In genomic region chr1:74356493-74356892, GRCh38 we compare ENCODE assay signal across 23 cellular contexts.
DNase-seq lines count a peak whose midpoint lies in the region; ATAC-seq, FAIRE-seq and TF ChIP-seq lines count a peak whose summit lies in the region.
"Had no signal": no experiment of that assay in that cellular context is flagged by ENCODE, and none has a peak within 500 bp of the region (broad histone marks: within the 10 kb centered on the region; RNA-seq: fewer than 3 reads in every experiment).

No MANE protein-coding gene starts in this region.

- intact Hi-C loops in adrenal gland (cut with DNase I) = no loop called here

- peak in 1 of 2 experiments; percentile 23; a peak in 1 of 5 replicates for TF ChIP-seq EP300 in A549 (IDR thresholded peaks at IDR 0.05)

- POLR2A ChIA-PET in A549 (lab: Yijun Ruan, JAX) = no interaction called here

- H3K9me3 ChIP-seq in A549 (no peaks in the 10 kb centered on the region), adrenal gland (replicated peaks in 1 of 3) (no peaks in the 10 kb centered on the region)
- H3K9me3 ChIP-seq: HAP-1, right atrium auricular region had no signal

- in situ Hi-C loops in astrocyte of the spinal cord (cut with HindIII; ENCODE audit: low sequenced_read_pairs) = no loop called here

- TF ChIP-seq CTCF in A549 (IDR thresholded peaks at IDR 0.05) = no peak
- no peak for TF ChIP-seq CTCF in astrocyte of the spinal cord (IDR thresholded peaks at IDR 0.05; ENCODE audit: low read depth, low read length)
- TF ChIP-seq CTCF in adrenal gland (IDR thresholded peaks at IDR 0.05) = no peak

- no peak for TF ChIP-seq POLR2A in A549 (IDR thresholded peaks at IDR 0.05; ENCODE audit: low read length)
- no peak for TF ChIP-seq POLR2A in adrenal gland (IDR thresholded peaks at IDR 0.05)

- H3K4me2 ChIP-seq in A549 = peak overlapping the region; percentile 41

- no peak; a peak in 1 of 5 replicates for TF ChIP-seq RAD21 in A549 (conservative IDR thresholded peaks at IDR 0.05 in 1 of 2, IDR thresholded peaks at IDR 0.05 in 1 of 2)

- ATAC-seq in A549 = peak; percentile 76 to 89
- ATAC-seq: esophagus mucosa had no signal

- H3K36me3 ChIP-seq in adrenal gland (replicated peaks in 1 of 2) = no peaks in the 10 kb centered on the region
- H3K36me3 ChIP-seq: HAP-1, right atrium auricular region had no signal

- FAIRE-seq in A549 (lab: Jason Lieb, UNC) = no peak

- H3K27ac ChIP-seq in A549 (no peak overlapping the region), substantia nigra (ENCODE audit: low read depth, low read length, poor library complexity, severe bottlenecking) (no peak overlapping the region), adrenal gland (no peak overlapping the region)
- H3K27ac ChIP-seq: C4-2B, right atrium auricular region had no signal

- H3K4me1 ChIP-seq in A549 = peaks cover 16% of the 10 kb centered on the region
- no peaks in the 10 kb centered on the region for H3K4me1 ChIP-seq in adrenal gland (replicated peaks in 1 of 2)
- H3K4me1 ChIP-seq: HAP-1 had no signal

- H3K27me3 ChIP-seq in adrenal gland = no peaks in the 10 kb centered on the region
- H3K27me3 ChIP-seq: right atrium auricular region had no signal

- 12% methylated on average over 1 of the region's 1 CpG for whole genome bisulfite sequencing in A549 (ENCODE audit: missing lambda C conversion rate)
- WGBS in adrenal gland, 4 donors = 78 to 87% (median 80%) methylated on average over 1 of the region's 1 CpG

- peak in 1 of 2 experiments; percentile 62 for DNase-seq in A549 (ENCODE audit: low read depth in 1 of 2, low spot score in 1 of 2)
- peak; percentile 56 for DNase-seq in HT1080 (ENCODE audit: low read depth)
- peak; percentile 22 for DNase-seq in astrocyte of the spinal cord (ENCODE audit: low read depth, low spot score)
- peak; percentile 5 for DNase-seq in iris pigment epithelial cell (ENCODE audit: low read depth)
- no peak for DNase-seq in activated CD4-positive, alpha-beta T cell treated with anti-CD3 and anti-CD28 coated beads, Interleukin-2, amount 50 U/mL, for 4 hours
- no peak for DNase-seq in substantia nigra (lab: John Stamatoyannopoulos, UW)
- no peak for DNase-seq in NCI-H510A treated with DMSO at 0.1 percent for 48 hours (lab: John Stamatoyannopoulos, UW)
- DNase-seq in adrenal gland = no peak
- DNase-seq: activated naive CD4-positive, alpha-beta T cell treated with anti-CD3 and anti-CD28 coated beads for 36 hours; activated T-cell treated with anti-CD3 and anti-CD28 coated beads, Interleukin-2, amount 50 U/mL, for 48 hours; anterior cingulate cortex; cerebellar nuclear complex; effector CD8-positive, alpha-beta T cell; KG1; mesendoderm; naive B cell; NCI-H2227 treated with DMSO at 0.1 percent for 48 hours; OCI-M1; SIG-M5 had no signal

- H3K4me3 ChIP-seq in A549 (no peak overlapping the region), astrocyte of the spinal cord (ENCODE audit: low read depth, low read length) (no peak overlapping the region), adrenal gland (no peak overlapping the region)
- H3K4me3 ChIP-seq: HAP-1, right atrium auricular region had no signal

- CTCF ChIA-PET in A549 (lab: Yijun Ruan, JAX) = no interaction called here

TF ChIP-seq in A549, 52 proteins besides CTCF, POLR2A, EP300 and RAD21:
- peak; percentile 65; the same call in 1 of the 2 replicates for TF ChIP-seq GATA3 (IDR thresholded peaks at IDR 0.05; ENCODE audit: borderline replicate concordance)
- TF ChIP-seq USF2 (IDR thresholded peaks at IDR 0.05) = no peak
- peak; percentile 57 for TF ChIP-seq JUNB (IDR thresholded peaks at IDR 0.05)
- peak in 1 of 2 experiments; percentile 36; a peak in 1 of 4 replicates for TF ChIP-seq CEBPB (IDR thresholded peaks at IDR 0.05)
- TF ChIP-seq RNF2 (IDR thresholded peaks at IDR 0.05; ENCODE audit: borderline replicate concordance, low read depth) = no peak
- TF ChIP-seq FOXS1 (CRISPR knock-in tag; IDR thresholded peaks at IDR 0.05) = peak; percentile 54; the same call in 1 of the 2 replicates
- no peak for TF ChIP-seq EHMT2 (IDR thresholded peaks at IDR 0.05; ENCODE audit: low read depth)
- no peak for TF ChIP-seq REST (IDR thresholded peaks at IDR 0.05)
- TF ChIP-seq MAFK (IDR thresholded peaks at IDR 0.05; ENCODE audit: partially characterized antibody) = peak; percentile 33
- TF ChIP-seq HES2 (IDR thresholded peaks at IDR 0.05) = no peak
- peak in 1 of 2 experiments; percentile 44; a peak in 1 of 5 replicates for TF ChIP-seq JUN (IDR thresholded peaks at IDR 0.05)
- no peak for TF ChIP-seq FOSL2 (IDR thresholded peaks at IDR 0.05)
- TF ChIP-seq FOSL2 (CRISPR knock-in tag; IDR thresholded peaks at IDR 0.05) = peak; percentile 57
TF ChIP-seq in A549: peak in this region for 7.

Comparison
In these comparisons a context has a peak if more than half of its experiments do, and no peak if none do; other contexts are left out.
1. DNase-seq: peak in HT1080 (single experiment), astrocyte of the spinal cord (single experiment) and iris pigment epithelial cell (single experiment); none in activated CD4-positive, alpha-beta T cell treated with anti-CD3 and anti-CD28 coated beads, Interleukin-2, amount 50 U/mL, for 4 hours (0 of 2), substantia nigra (0 of 49), NCI-H510A treated with DMSO at 0.1 percent for 48 hours (single experiment) and adrenal gland (0 of 7).